ENCODE assay signal across 18 cellular contexts in the genomic region with DNA sequence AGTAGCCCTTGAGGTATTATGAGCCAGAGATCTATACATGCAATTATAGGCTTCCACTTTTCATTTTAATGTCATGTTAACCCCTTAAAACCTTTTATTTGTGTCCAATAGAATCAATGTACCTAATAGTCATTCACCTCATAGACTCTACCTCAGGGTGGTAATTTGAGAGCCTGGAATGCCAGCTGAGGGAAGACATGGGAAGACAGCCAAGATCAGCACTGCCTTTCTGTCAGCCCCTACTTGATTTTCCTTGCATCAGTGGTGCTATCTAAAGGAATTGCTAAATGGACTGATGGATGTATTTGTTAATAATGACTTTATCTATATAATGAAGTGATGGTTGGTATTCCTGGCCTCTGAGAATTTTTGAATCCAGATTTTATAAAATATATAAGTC.
"Had no signal": no experiment of that assay in that cellular context is flagged by ENCODE, and none has a peak within 500 bp of the region (broad histone marks: within the 10 kb centered on the region; RNA-seq: fewer than 3 reads in every experiment).

No MANE protein-coding gene starts in this region.

- H3K9me3 ChIP-seq: suprapubic skin had no signal

- H3K36me3 ChIP-seq: left ventricle myocardium inferior, stomach, suprapubic skin, tibial nerve had no signal

- H3K27ac ChIP-seq: left ventricle myocardium inferior, stomach, suprapubic skin, tibial nerve had no signal

- H3K4me1 ChIP-seq: stomach, suprapubic skin, tibial nerve had no signal

- H3K4me3 ChIP-seq: left ventricle myocardium inferior, smooth muscle cell, stomach, suprapubic skin, tibial nerve had no signal

- DNase-seq: activated T-cell treated with anti-CD3 and anti-CD28 coated beads, Interleukin-2, amount 50 U/mL, for 1 hour; effector memory CD4-positive, alpha-beta T cell; foreskin melanocyte; glutamatergic neuron; hippocampal formation; left ventricle myocardium inferior; naive thymus-derived CD4-positive, alpha-beta T cell; posterior cingulate gyrus; stimulated activated CD4-positive, alpha-beta T cell treated with anti-CD3 and anti-CD28 coated beads, Interleukin-15, amount 100 ng/mL, for 24 hours; stomach; T-helper 9 cell had no signal

- H3K27me3 ChIP-seq: stomach, suprapubic skin, tibial nerve had no signal

- ATAC-seq: activated naive CD4-positive, alpha-beta T cell treated with anti-CD3 and anti-CD28 coated beads, Interleukin-2, amount 50 U/mL, for 72 hours; esophagus mucosa; naive thymus-derived CD4-positive, alpha-beta T cell; sciatic nerve; stimulated activated memory B cell treated with anti-CD40 and anti-IgM and Interleukin-4, amounts not matched to agents 10 μg/mL and 1 μg/mL and 100 μg/mL, for 72 hours had no signal
